In the genomic region with DNA sequence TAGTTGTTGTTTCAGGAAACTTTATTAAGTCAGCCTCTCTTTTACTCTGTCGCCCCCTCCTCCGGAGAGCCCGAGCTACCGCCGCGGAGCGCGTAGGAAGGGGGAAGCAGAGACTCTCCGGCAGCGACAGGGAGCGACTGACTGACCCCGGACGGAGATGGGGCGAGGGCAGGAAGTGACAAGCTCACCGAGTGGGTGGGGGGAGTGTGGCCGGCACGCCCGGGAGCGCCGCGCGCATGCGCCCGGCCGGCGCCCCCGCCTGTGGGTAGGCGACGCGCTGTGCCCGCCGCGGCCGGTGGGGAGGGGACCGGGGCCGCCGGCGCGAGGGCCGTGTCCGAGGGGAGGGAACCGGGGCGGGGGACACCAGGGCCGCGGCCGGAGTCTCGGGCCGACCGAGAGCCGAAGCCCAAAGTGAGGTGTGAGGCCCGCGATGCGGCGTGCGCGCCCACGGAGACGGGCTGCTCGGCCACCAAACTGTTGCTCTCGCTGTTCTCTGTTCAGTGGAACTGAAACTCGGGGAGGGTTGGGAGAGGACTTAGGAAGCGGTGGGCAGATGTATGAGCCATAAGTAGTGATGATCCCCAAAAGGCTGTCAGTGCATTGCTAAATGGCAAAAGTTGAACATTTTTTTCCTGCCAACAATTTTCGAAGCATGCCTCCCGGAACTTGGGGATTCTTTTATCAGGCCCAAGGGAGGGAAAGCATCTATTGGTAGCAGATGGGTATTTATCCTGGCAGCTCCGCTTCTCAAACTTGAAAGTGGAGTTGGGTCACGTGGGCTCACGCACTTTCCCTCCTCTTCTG, we compare ENCODE assay signal across 8 cellular contexts. TPM values are rescaled to one million over a fixed set of nuclear protein-coding genes. Genes with fewer than 3 reads are reported as not detected.
DNase-seq lines count a peak whose midpoint lies in the region; ATAC-seq and TF ChIP-seq lines count a peak whose summit lies in the region.

A gene with protein sequence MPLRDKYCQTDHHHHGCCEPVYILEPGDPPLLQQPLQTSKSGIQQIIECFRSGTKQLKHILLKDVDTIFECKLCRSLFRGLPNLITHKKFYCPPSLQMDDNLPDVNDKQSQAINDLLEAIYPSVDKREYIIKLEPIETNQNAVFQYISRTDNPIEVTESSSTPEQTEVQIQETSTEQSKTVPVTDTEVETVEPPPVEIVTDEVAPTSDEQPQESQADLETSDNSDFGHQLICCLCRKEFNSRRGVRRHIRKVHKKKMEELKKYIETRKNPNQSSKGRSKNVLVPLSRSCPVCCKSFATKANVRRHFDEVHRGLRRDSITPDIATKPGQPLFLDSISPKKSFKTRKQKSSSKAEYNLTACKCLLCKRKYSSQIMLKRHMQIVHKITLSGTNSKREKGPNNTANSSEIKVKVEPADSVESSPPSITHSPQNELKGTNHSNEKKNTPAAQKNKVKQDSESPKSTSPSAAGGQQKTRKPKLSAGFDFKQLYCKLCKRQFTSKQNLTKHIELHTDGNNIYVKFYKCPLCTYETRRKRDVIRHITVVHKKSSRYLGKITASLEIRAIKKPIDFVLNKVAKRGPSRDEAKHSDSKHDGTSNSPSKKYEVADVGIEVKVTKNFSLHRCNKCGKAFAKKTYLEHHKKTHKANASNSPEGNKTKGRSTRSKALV (minus strand): TSS at position 143 of the 804 bp plus-strand sequence. CDS start 1,151 bp downstream, outside the sequence.

- H3K4me3 ChIP-seq in ectodermal cell (ENCODE audit: insufficient read depth, low read depth, low read length) (peak within 1 kb of the TSS; percentile 83), lung (peak within 1 kb of the TSS; percentile 96)

- peak within 1 kb of the TSS; percentile 95 for H3K27ac ChIP-seq in CD4-positive, alpha-beta T cell (ENCODE audit: low read depth, low read length)
- H3K27ac ChIP-seq in ectodermal cell (ENCODE audit: insufficient read depth, low read depth, low read length, poor library complexity, severe bottlenecking) (no peak within 1 kb of the TSS), lung (ENCODE audit: low read depth in 1 of 2, low read length in 1 of 2) (peak within 1 kb of the TSS; percentile 95 to 99)

- WGBS in ectodermal cell, 2 experiments, result 1% methylated on average over 67 of the region's 67 CpGs
- WGBS in lung, 2 donors, result 0 to 1% methylated on average over 48 to 67 of the region's 67 CpGs

- peak; percentile 72 to 86 (median 82) for DNase-seq in CD4-positive, alpha-beta T cell
- peak; percentile 22 for DNase-seq in NK-92 (lab: John Stamatoyannopoulos, UW; ENCODE audit: unreplicated experiment)
- peak; percentile 70 to 77 for DNase-seq in activated CD8-positive, alpha-beta memory T cell treated with anti-CD3 and anti-CD28 coated beads for 1 hour (ENCODE audit: extremely low read depth in 1 of 2, low read depth in 1 of 2)
- peak; percentile 93 for DNase-seq in lung (ENCODE audit: low spot score)
- DNase-seq in stimulated activated CD4-positive, alpha-beta T cell treated with anti-CD3 and anti-CD28 coated beads, TNF-alpha, amount 100 ng/mL, for 4 hours (ENCODE audit: low read depth in 3 of 3), result peak; percentile 75 to 83 (median 81)

- peak; percentile 72 for ATAC-seq in CD4-positive, alpha-beta T cell (ENCODE audit: poor library complexity)
- ATAC-seq in GM19452 (IDR thresholded peaks at IDR 0.05; ENCODE audit: unreplicated experiment), result peak; percentile 67
- ATAC-seq in HG03575 (IDR thresholded peaks at IDR 0.05; ENCODE audit: extremely low read depth, insufficient number of reproducible peaks, low FRiP score, unreplicated experiment), result peak; percentile 44
- peak; percentile 97 for ATAC-seq in lung (ENCODE audit: insufficient read depth, low FRiP score)

- H3K4me1 ChIP-seq in ectodermal cell (ENCODE audit: control insufficient read depth, insufficient read depth, low read length) (no peaks in the 10 kb centered on the region), lung (ENCODE audit: control insufficient read depth in 2 of 2, insufficient read depth in 2 of 2, low read length in 2 of 2) (peaks cover 0 to 10% of the 10 kb centered on the region in 2 donors)

- no peaks in the 10 kb centered on the region for H3K9me3 ChIP-seq in CD4-positive, alpha-beta T cell (ENCODE audit: control insufficient read depth, low read length)
- H3K9me3 ChIP-seq in ectodermal cell (ENCODE audit: control insufficient read depth, low read length), result no peaks in the 10 kb centered on the region
- H3K9me3 ChIP-seq in lung (ENCODE audit: control insufficient read depth in 2 of 2, insufficient read depth in 1 of 2, low read length in 1 of 2), result no peaks in the 10 kb centered on the region

- peaks cover 48% of the 10 kb centered on the region for H3K36me3 Mint-ChIP-seq in CD4-positive, alpha-beta T cell (ENCODE audit: low read depth)

- intact Hi-C loops in CD4-positive, alpha-beta T cell (cut with DNase I, micrococcal nuclease), result loop anchor here (1.0 to 10.0 kb wide), 7 partner anchors 45 to 932 kb away; a partner anchor contains a TSS

- peak within 1 kb of the TSS; percentile 99 for H3K4me3 Mint-ChIP-seq in CD4-positive, alpha-beta T cell

- no peaks in the 10 kb centered on the region for H3K27me3 Mint-ChIP-seq in CD4-positive, alpha-beta T cell

- no peaks in the 10 kb centered on the region for H3K9me3 Mint-ChIP-seq in CD4-positive, alpha-beta T cell

- H3K27me3 ChIP-seq in CD4-positive, alpha-beta T cell (ENCODE audit: control insufficient read depth, insufficient read depth, low read length), result no peaks in the 10 kb centered on the region
- peaks cover 38% of the 10 kb centered on the region for H3K27me3 ChIP-seq in ectodermal cell (ENCODE audit: control insufficient read depth, insufficient read depth, low read length, poor library complexity, severe bottlenecking)
- H3K27me3 ChIP-seq in lung (ENCODE audit: control insufficient read depth, insufficient read depth), result no peaks in the 10 kb centered on the region

- H3K4me1 Mint-ChIP-seq in CD4-positive, alpha-beta T cell (ENCODE audit: low read depth), result peaks cover 65% of the 10 kb centered on the region

- no peaks in the 10 kb centered on the region for H3K36me3 ChIP-seq in ectodermal cell (ENCODE audit: control insufficient read depth, insufficient read depth, low read length)
- peaks cover 2 to 3% of the 10 kb centered on the region in 2 donors for H3K36me3 ChIP-seq in lung (ENCODE audit: control insufficient read depth in 2 of 2, insufficient read depth in 2 of 2, low read length in 2 of 2)

- CTCF ChIA-PET in CD4-positive, alpha-beta T cell (lab: Charles Lee), result interaction anchor here (0.7 to 2.7 kb wide), 6 partner anchors 12 to 55 kb away, joined by 3 to 12 read pairs (median 4); no protein-coding TSS in a partner anchor

- no peak for TF ChIP-seq CTCF in CD4-positive, alpha-beta T cell (IDR thresholded peaks at IDR 0.05)
- TF ChIP-seq CTCF in lung (IDR thresholded peaks at IDR 0.05; ENCODE audit: control extremely low read depth, extremely low read depth), result no peak

- H3K27ac Mint-ChIP-seq in CD4-positive, alpha-beta T cell, result peak within 1 kb of the TSS; percentile 94

- POLR2A ChIA-PET in CD4-positive, alpha-beta T cell (lab: Charles Lee), result interaction anchor here (0.6 to 4.8 kb wide), 34 partner anchors 10 to 954 kb away, joined by 3 to 94 read pairs (median 5); a partner anchor contains a TSS

RNA-seq across cellular contexts. Expression of the gene that starts here (rescaled TPM):
- 10 to 100 TPM; 73.9 to 78.9 TPM for total RNA-seq in CD4-positive, alpha-beta T cell
- 9.8 TPM for polyA plus RNA-seq in ectodermal cell (2013, experiment 1 of 4)
- polyA plus RNA-seq in ectodermal cell (2013, experiment 2 of 4), result 9.5 TPM
- 11.5 TPM for polyA plus RNA-seq in ectodermal cell (2013, experiment 3 of 4)
- polyA plus RNA-seq in ectodermal cell (2013, experiment 4 of 4), result 12.1 TPM
- 10 to 100 TPM; 32.5 to 34.8 TPM for total RNA-seq in lung
- 1 to 10 TPM; 7.7 to 8.7 TPM for polyA plus RNA-seq in lung

Comparison
In these comparisons a context has a peak if more than half of its experiments do, and no peak if none do; other contexts are left out.
1. ATAC-seq: peak in every context shown above with its lines; median percentile 97 in lung; 72 in CD4-positive, alpha-beta T cell; 67 in GM19452; 44 in HG03575.
2. DNase-seq: peak in every context shown above with its lines; median percentile 93 in lung; 82 in CD4-positive, alpha-beta T cell; 81 in stimulated activated CD4-positive, alpha-beta T cell treated with anti-CD3 and anti-CD28 coated beads, TNF-alpha, amount 100 ng/mL, for 4 hours; 74 in activated CD8-positive, alpha-beta memory T cell treated with anti-CD3 and anti-CD28 coated beads for 1 hour; 22 in NK-92.